ENCODE assay signal across 40 cellular contexts in the genomic region with DNA sequence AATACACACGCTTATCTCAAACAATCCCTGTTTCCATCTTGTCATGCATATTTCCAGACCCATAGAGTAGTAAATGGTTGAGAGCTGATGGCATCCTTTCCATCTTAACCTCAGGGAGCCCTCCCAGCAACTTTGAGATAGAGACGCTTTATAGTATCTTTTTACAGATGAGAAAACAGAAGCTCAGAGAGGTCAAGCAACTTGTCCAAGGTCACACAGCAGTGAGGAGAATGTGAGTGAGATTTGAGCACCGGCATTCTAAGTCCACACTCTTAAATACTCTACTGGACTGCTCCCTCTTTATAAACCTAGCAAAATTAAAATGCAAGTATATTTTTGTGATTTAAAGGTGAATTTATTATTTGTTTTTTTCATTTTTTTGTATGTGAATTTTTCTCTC. TPM values are rescaled to one million over a fixed set of nuclear protein-coding genes. Genes with fewer than 3 reads are reported as not detected.
"Had no signal": no experiment of that assay in that cellular context is flagged by ENCODE, and none has a peak within 500 bp of the region (broad histone marks: within the 10 kb centered on the region; RNA-seq: fewer than 3 reads in every experiment).

No MANE protein-coding gene starts in this region.

- H3K9me3 Mint-ChIP-seq: activated naive CD4-positive, alpha-beta T cell treated with anti-CD3 and anti-CD28 coated beads, Interleukin-2, amount 10 ng/mL, durations not matched to agents 7 days and 5 days; activated naive CD4-positive, alpha-beta T cell treated with anti-CD3 and anti-CD28 coated beads, Interleukin-2, amount 50 U/mL, for 24 hours; activated naive CD8-positive, alpha-beta T cell treated with anti-CD3 and anti-CD28 coated beads, Interleukin-2, amount 50 U/mL, for 24 hours; activated T-cell treated with anti-CD3 and anti-CD28 coated beads, Interleukin-2, amount 50 U/mL, for 24 hours; activated T-helper 2 cell treated with anti-CD3 and anti-CD28 coated beads, Interferon-gamma antibody, Interleukin-2, Interleukin-4, amounts not matched to agents 10 μg/mL and 5 μg/mL and 100 μg/mL, durations not matched to agents 14 hours and 24 hours and 36 hours; central memory CD8-positive, alpha-beta T cell; T-helper 2 cell treated with Interferon-gamma antibody and Interleukin-4, amounts not matched to agents 5 μg/mL and 100 μg/mL, for 36 hours had no signal

- H3K4me1 ChIP-seq: ascending aorta had no signal

- H3K4me3 Mint-ChIP-seq: activated CD4-positive, alpha-beta memory T cell treated with anti-CD3 and anti-CD28 coated beads, Interleukin-2, amount 10 ng/mL, durations not matched to agents 7 days and 5 days; activated CD4-positive, alpha-beta T cell treated with anti-CD3 and anti-CD28 coated beads for 36 hours; activated CD4-positive, alpha-beta T cell treated with anti-CD3 and anti-CD28 coated beads, Interleukin-2, amount 10 ng/mL, durations not matched to agents 7 days and 5 days; activated CD8-positive, alpha-beta memory T cell treated with anti-CD3 and anti-CD28 coated beads, Interleukin-2, amount 10 ng/mL, durations not matched to agents 7 days and 5 days; activated CD8-positive, alpha-beta T cell treated with anti-CD3 and anti-CD28 coated beads, Interleukin-2, amount 10 ng/mL, durations not matched to agents 7 days and 5 days; activated naive CD4-positive, alpha-beta T cell treated with anti-CD3 and anti-CD28 coated beads, Interleukin-2, amount 10 ng/mL, durations not matched to agents 7 days and 5 days; activated naive CD4-positive, alpha-beta T cell treated with anti-CD3 and anti-CD28 coated beads, Interleukin-2, amount 50 U/mL, for 24 hours; activated naive CD8-positive, alpha-beta T cell; activated naive CD8-positive, alpha-beta T cell treated with anti-CD3 and anti-CD28 coated beads, Interleukin-2, amount 10 ng/mL, durations not matched to agents 7 days and 5 days; activated naive CD8-positive, alpha-beta T cell treated with anti-CD3 and anti-CD28 coated beads, Interleukin-2, amount 50 U/mL, for 24 hours; activated T-cell treated with anti-CD3 and anti-CD28 coated beads, Interleukin-2, amount 50 U/mL, for 24 hours; brain; central memory CD8-positive, alpha-beta T cell; T-helper 1 cell treated with Interleukin-12 subunit alpha and Interleukin-12 subunit beta and Interleukin-4 antibody, amounts not matched to agents 30 μg/mL and 1 μg/mL, for 36 hours; T-helper 2 cell treated with Interferon-gamma antibody and Interleukin-4, amounts not matched to agents 5 μg/mL and 100 μg/mL, for 36 hours had no signal

- H3K36me3 ChIP-seq: ascending aorta, cardiac muscle cell had no signal

- DNase-seq: activated CD4-positive, alpha-beta memory T cell treated with anti-CD3 and anti-CD28 coated beads, Interleukin-2, amount 10 ng/mL, durations not matched to agents 7 days and 5 days; activated CD4-positive, alpha-beta T cell treated with anti-CD3 and anti-CD28 coated beads for 1 hour; activated CD4-positive, alpha-beta T cell treated with anti-CD3 and anti-CD28 coated beads for 36 hours; activated CD4-positive, alpha-beta T cell treated with anti-CD3 and anti-CD28 coated beads for 48 hours; activated CD4-positive, alpha-beta T cell treated with anti-CD3 and anti-CD28 coated beads, Interleukin-2, amount 10 ng/mL, durations not matched to agents 7 days and 5 days; activated CD4-positive, alpha-beta T cell treated with anti-CD3 and anti-CD28 coated beads, Interleukin-2, amount 50 U/mL, for 48 hours; activated CD4-positive, CD25-positive, alpha-beta regulatory T cell; activated CD8-positive, alpha-beta memory T cell treated with anti-CD3 and anti-CD28 coated beads for 24 hours; activated CD8-positive, alpha-beta memory T cell treated with anti-CD3 and anti-CD28 coated beads, Interleukin-2, amount 10 ng/mL, durations not matched to agents 7 days and 5 days; activated CD8-positive, alpha-beta memory T cell treated with anti-CD3 and anti-CD28 coated beads, Interleukin-2, amount 50 U/mL, for 48 hours; activated CD8-positive, alpha-beta T cell treated with anti-CD3 and anti-CD28 coated beads, Interleukin-2, amount 10 ng/mL, durations not matched to agents 7 days and 5 days; activated effector memory CD4-positive, alpha-beta T cell treated with Interleukin-2 at 50 U/mL for 16 hours; activated gamma-delta T cell; activated naive CD4-positive, alpha-beta T cell treated with anti-CD3 and anti-CD28 coated beads, Interleukin-2, amount 10 ng/mL, durations not matched to agents 7 days and 5 days; activated naive CD4-positive, alpha-beta T cell treated with Interleukin-2 at 50 U/mL for 16 hours; activated naive CD8-positive, alpha-beta T cell treated with anti-CD3 and anti-CD28 coated beads, Interleukin-2, amount 10 ng/mL, durations not matched to agents 7 days and 5 days; activated naive CD8-positive, alpha-beta T cell treated with anti-CD3 and anti-CD28 coated beads, Interleukin-2, amount 50 U/mL, for 24 hours; activated T-cell treated with anti-CD3 and anti-CD28 coated beads, Interleukin-2, amount 50 U/mL, for 24 hours; activated T-cell treated with anti-CD3 and anti-CD28 coated beads, Interleukin-2, amount 50 U/mL, for 48 hours; amygdala; anterior cingulate cortex; caudate nucleus; cerebellar nuclear complex; T-helper 2 cell; T-helper 9 cell had no signal

- ATAC-seq: activated CD4-positive, alpha-beta T cell treated with anti-CD3 and anti-CD28 coated beads for 36 hours; activated CD4-positive, CD25-positive, alpha-beta regulatory T cell treated with anti-CD3 and anti-CD28 coated beads, Interleukin-2, amount 50 U/mL, for 24 hours; activated CD8-positive, alpha-beta memory T cell treated with anti-CD3 and anti-CD28 coated beads, Interleukin-2, amount 10 ng/mL, durations not matched to agents 7 days and 5 days; activated CD8-positive, alpha-beta T cell treated with anti-CD3 and anti-CD28 coated beads, Interleukin-2, amount 10 ng/mL, durations not matched to agents 7 days and 5 days; activated naive CD8-positive, alpha-beta T cell treated with anti-CD3 and anti-CD28 coated beads, Interleukin-2, amount 50 U/mL, for 24 hours had no signal

- H3K36me3 Mint-ChIP-seq: activated CD8-positive, alpha-beta memory T cell treated with anti-CD3 and anti-CD28 coated beads, Interleukin-2, amount 10 ng/mL, durations not matched to agents 7 days and 5 days; activated naive CD4-positive, alpha-beta T cell treated with anti-CD3 and anti-CD28 coated beads, Interleukin-2, amount 10 ng/mL, durations not matched to agents 7 days and 5 days; activated naive CD4-positive, alpha-beta T cell treated with anti-CD3 and anti-CD28 coated beads, Interleukin-2, amount 50 U/mL, for 24 hours; activated naive CD8-positive, alpha-beta T cell; activated naive CD8-positive, alpha-beta T cell treated with anti-CD3 and anti-CD28 coated beads, Interleukin-2, amount 10 ng/mL, durations not matched to agents 7 days and 5 days; brain had no signal

- H3K27ac ChIP-seq: ascending aorta, cardiac muscle cell, VCaP had no signal

- H3K4me1 Mint-ChIP-seq: activated CD4-positive, alpha-beta memory T cell treated with anti-CD3 and anti-CD28 coated beads, Interleukin-2, amount 10 ng/mL, durations not matched to agents 7 days and 5 days; activated CD4-positive, alpha-beta T cell treated with anti-CD3 and anti-CD28 coated beads for 36 hours; activated CD4-positive, alpha-beta T cell treated with anti-CD3 and anti-CD28 coated beads, Interleukin-2, amount 10 ng/mL, durations not matched to agents 7 days and 5 days; activated CD8-positive, alpha-beta memory T cell treated with anti-CD3 and anti-CD28 coated beads, Interleukin-2, amount 10 ng/mL, durations not matched to agents 7 days and 5 days; activated naive CD4-positive, alpha-beta T cell treated with anti-CD3 and anti-CD28 coated beads, Interleukin-2, amount 10 ng/mL, durations not matched to agents 7 days and 5 days; activated naive CD4-positive, alpha-beta T cell treated with anti-CD3 and anti-CD28 coated beads, Interleukin-2, amount 50 U/mL, for 24 hours; activated naive CD8-positive, alpha-beta T cell treated with anti-CD3 and anti-CD28 coated beads, Interleukin-2, amount 10 ng/mL, durations not matched to agents 7 days and 5 days; activated naive CD8-positive, alpha-beta T cell treated with anti-CD3 and anti-CD28 coated beads, Interleukin-2, amount 50 U/mL, for 24 hours; central memory CD8-positive, alpha-beta T cell had no signal

- H3K27me3 ChIP-seq: ascending aorta had no signal

- FAIRE-seq: bronchial epithelial cell, TTC549 had no signal

- H3K4me3 ChIP-seq: ascending aorta, cardiac muscle cell had no signal

- H3K27ac Mint-ChIP-seq: activated CD4-positive, alpha-beta memory T cell treated with anti-CD3 and anti-CD28 coated beads, Interleukin-2, amount 10 ng/mL, durations not matched to agents 7 days and 5 days; activated CD4-positive, alpha-beta T cell treated with anti-CD3 and anti-CD28 coated beads for 36 hours; activated CD4-positive, alpha-beta T cell treated with anti-CD3 and anti-CD28 coated beads, Interleukin-2, amount 10 ng/mL, durations not matched to agents 7 days and 5 days; activated CD8-positive, alpha-beta memory T cell treated with anti-CD3 and anti-CD28 coated beads, Interleukin-2, amount 10 ng/mL, durations not matched to agents 7 days and 5 days; activated CD8-positive, alpha-beta T cell treated with anti-CD3 and anti-CD28 coated beads, Interleukin-2, amount 10 ng/mL, durations not matched to agents 7 days and 5 days; activated naive CD4-positive, alpha-beta T cell treated with anti-CD3 and anti-CD28 coated beads, Interleukin-2, amount 10 ng/mL, durations not matched to agents 7 days and 5 days; activated naive CD4-positive, alpha-beta T cell treated with anti-CD3 and anti-CD28 coated beads, Interleukin-2, amount 50 U/mL, for 24 hours; activated naive CD8-positive, alpha-beta T cell; activated naive CD8-positive, alpha-beta T cell treated with anti-CD3 and anti-CD28 coated beads, Interleukin-2, amount 10 ng/mL, durations not matched to agents 7 days and 5 days; activated naive CD8-positive, alpha-beta T cell treated with anti-CD3 and anti-CD28 coated beads, Interleukin-2, amount 50 U/mL, for 24 hours; activated T-cell treated with anti-CD3 and anti-CD28 coated beads, Interleukin-2, amount 50 U/mL, for 24 hours; activated T-helper 2 cell treated with anti-CD3 and anti-CD28 coated beads, Interferon-gamma antibody, Interleukin-2, Interleukin-4, amounts not matched to agents 10 μg/mL and 5 μg/mL and 100 μg/mL, durations not matched to agents 14 hours and 24 hours and 36 hours; T-helper 1 cell treated with Interleukin-12 subunit alpha and Interleukin-12 subunit beta and Interleukin-4 antibody, amounts not matched to agents 30 μg/mL and 1 μg/mL, for 36 hours; T-helper 2 cell treated with Interferon-gamma antibody and Interleukin-4, amounts not matched to agents 5 μg/mL and 100 μg/mL, for 36 hours had no signal

RNA-seq across cellular contexts. Expression of gene KCNG4, which starts 19.9 kb away (rescaled TPM):
- total RNA-seq: activated CD4-positive, alpha-beta memory T cell treated with anti-CD3 and anti-CD28 coated beads, Interleukin-2, amount 10 ng/mL, durations not matched to agents 7 days and 5 days; activated CD4-positive, alpha-beta T cell treated with anti-CD3 and anti-CD28 coated beads for 36 hours; activated CD4-positive, alpha-beta T cell treated with anti-CD3 and anti-CD28 coated beads, Interleukin-2, amount 10 ng/mL, durations not matched to agents 7 days and 5 days; activated CD8-positive, alpha-beta memory T cell treated with anti-CD3 and anti-CD28 coated beads, Interleukin-2, amount 10 ng/mL, durations not matched to agents 7 days and 5 days; activated CD8-positive, alpha-beta T cell treated with anti-CD3 and anti-CD28 coated beads, Interleukin-2, amount 10 ng/mL, durations not matched to agents 7 days and 5 days; activated naive CD8-positive, alpha-beta T cell treated with anti-CD3 and anti-CD28 coated beads, Interleukin-2, amount 10 ng/mL, durations not matched to agents 7 days and 5 days; activated T-helper 2 cell treated with anti-CD3 and anti-CD28 coated beads, Interferon-gamma antibody, Interleukin-2, Interleukin-4, amounts not matched to agents 10 μg/mL and 5 μg/mL and 100 μg/mL, durations not matched to agents 14 hours and 24 hours and 36 hours; ascending aorta; bronchial epithelial cell; cardiac muscle cell; chondrocyte had no signal
- polyA plus RNA-seq: adipose tissue, cardiac muscle cell had no signal

RNA-seq across cellular contexts. Expression of gene WFDC1, which starts 35.0 kb away (rescaled TPM):
- total RNA-seq: activated CD4-positive, alpha-beta memory T cell treated with anti-CD3 and anti-CD28 coated beads, Interleukin-2, amount 10 ng/mL, durations not matched to agents 7 days and 5 days; activated CD4-positive, alpha-beta T cell treated with anti-CD3 and anti-CD28 coated beads for 36 hours; activated CD4-positive, alpha-beta T cell treated with anti-CD3 and anti-CD28 coated beads, Interleukin-2, amount 10 ng/mL, durations not matched to agents 7 days and 5 days; activated CD8-positive, alpha-beta memory T cell treated with anti-CD3 and anti-CD28 coated beads, Interleukin-2, amount 10 ng/mL, durations not matched to agents 7 days and 5 days; activated CD8-positive, alpha-beta T cell treated with anti-CD3 and anti-CD28 coated beads, Interleukin-2, amount 10 ng/mL, durations not matched to agents 7 days and 5 days; activated naive CD8-positive, alpha-beta T cell treated with anti-CD3 and anti-CD28 coated beads, Interleukin-2, amount 10 ng/mL, durations not matched to agents 7 days and 5 days; activated T-helper 2 cell treated with anti-CD3 and anti-CD28 coated beads, Interferon-gamma antibody, Interleukin-2, Interleukin-4, amounts not matched to agents 10 μg/mL and 5 μg/mL and 100 μg/mL, durations not matched to agents 14 hours and 24 hours and 36 hours; bronchial epithelial cell had no signal
